ENCODE assay signal across 21 cellular contexts in the genomic region with DNA sequence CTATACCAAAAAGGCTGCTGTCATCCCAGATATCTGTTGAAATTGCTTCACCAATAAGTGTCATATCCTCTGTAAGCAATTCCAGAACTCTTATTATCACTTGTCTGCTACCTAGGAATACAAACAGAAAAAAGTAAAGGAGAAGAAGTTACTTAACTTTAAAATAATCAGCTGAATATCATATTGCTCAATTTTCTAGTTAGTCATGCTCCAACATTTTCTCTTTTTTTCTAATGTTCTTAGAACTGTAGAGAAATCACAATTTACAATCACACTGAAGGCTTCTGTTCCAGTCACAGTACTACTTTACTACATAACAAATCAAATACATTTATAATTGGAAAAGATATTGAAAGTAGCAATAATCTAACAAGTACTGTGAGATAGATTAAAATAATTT.
"Had no signal": no experiment of that assay in that cellular context is flagged by ENCODE, and none has a peak within 500 bp of the region (broad histone marks: within the 10 kb centered on the region; RNA-seq: fewer than 3 reads in every experiment).

No MANE protein-coding gene starts in this region.

- H3K4me1 ChIP-seq: right lobe of liver, stomach, suprapubic skin, tibial nerve had no signal

- H3K9me3 ChIP-seq: adrenal gland, right lobe of liver, stomach, suprapubic skin, tibial nerve had no signal

- H3K4me1 Mint-ChIP-seq: nephron had no signal

- H3K36me3 ChIP-seq: adrenal gland had no signal

- DNase-seq: activated CD4-positive, alpha-beta T cell treated with anti-CD3 and anti-CD28 coated beads for 1 hour; activated CD4-positive, alpha-beta T cell treated with anti-CD3 and anti-CD28 coated beads, Interleukin-2, amount 50 U/mL, for 1 hour; activated CD8-positive, alpha-beta T cell treated with anti-CD3 and anti-CD28 coated beads, Interleukin-2, amount 10 ng/mL, durations not matched to agents 7 days and 5 days; activated T-cell treated with anti-CD3 and anti-CD28 coated beads, Interleukin-2, amount 50 U/mL, for 1 hour; adrenal gland; cerebellar nuclear complex; cortex of kidney; hippocampal formation; left cardiac atrium; right lobe of liver; small intestine; stimulated activated CD4-positive, alpha-beta T cell treated with anti-CD3 and anti-CD28 coated beads, Interleukin-15, amount 100 ng/mL, for 24 hours; stomach; T-helper 1 cell had no signal

- H3K4me3 ChIP-seq: adrenal gland, right lobe of liver, stomach, suprapubic skin, tibial nerve had no signal

- H3K4me3 Mint-ChIP-seq: activated CD8-positive, alpha-beta T cell treated with anti-CD3 and anti-CD28 coated beads, Interleukin-2, amount 10 ng/mL, durations not matched to agents 7 days and 5 days; memory B cell; nephron; stimulated activated memory B cell treated with anti-CD40 and anti-IgM and Interleukin-4, amounts not matched to agents 10 μg/mL and 1 μg/mL and 100 μg/mL, for 72 hours had no signal

- ATAC-seq: activated CD8-positive, alpha-beta T cell treated with anti-CD3 and anti-CD28 coated beads, Interleukin-2, amount 10 ng/mL, durations not matched to agents 7 days and 5 days; activated naive CD4-positive, alpha-beta T cell treated with anti-CD3 and anti-CD28 coated beads, Interleukin-2, amount 50 U/mL, for 72 hours; left cardiac atrium; right lobe of liver; stimulated activated memory B cell treated with anti-CD40 and anti-IgM and Interleukin-4, amounts not matched to agents 10 μg/mL and 1 μg/mL and 100 μg/mL, for 72 hours had no signal

- H3K27ac Mint-ChIP-seq: activated CD8-positive, alpha-beta T cell treated with anti-CD3 and anti-CD28 coated beads, Interleukin-2, amount 10 ng/mL, durations not matched to agents 7 days and 5 days; activated naive CD4-positive, alpha-beta T cell treated with anti-CD3 and anti-CD28 coated beads, Interleukin-2, amount 50 U/mL, for 72 hours; nephron; stimulated activated memory B cell treated with anti-CD40 and anti-IgM and Interleukin-4, amounts not matched to agents 10 μg/mL and 1 μg/mL and 100 μg/mL, for 72 hours had no signal

- H3K27ac ChIP-seq: epithelial cell of prostate, right lobe of liver, stomach, suprapubic skin, tibial nerve had no signal

- H3K9me3 Mint-ChIP-seq: activated naive CD4-positive, alpha-beta T cell treated with anti-CD3 and anti-CD28 coated beads, Interleukin-2, amount 50 U/mL, for 72 hours; memory B cell; nephron; stimulated activated memory B cell treated with anti-CD40 and anti-IgM and Interleukin-4, amounts not matched to agents 10 μg/mL and 1 μg/mL and 100 μg/mL, for 72 hours had no signal

- H3K27me3 Mint-ChIP-seq: memory B cell; stimulated activated memory B cell treated with anti-CD40 and anti-IgM and Interleukin-4, amounts not matched to agents 10 μg/mL and 1 μg/mL and 100 μg/mL, for 72 hours had no signal

- H3K27me3 ChIP-seq: adrenal gland, right lobe of liver, stomach, suprapubic skin, tibial nerve had no signal
